Comparison of ENCODE assay signal across 26 cellular contexts in the genomic region with DNA sequence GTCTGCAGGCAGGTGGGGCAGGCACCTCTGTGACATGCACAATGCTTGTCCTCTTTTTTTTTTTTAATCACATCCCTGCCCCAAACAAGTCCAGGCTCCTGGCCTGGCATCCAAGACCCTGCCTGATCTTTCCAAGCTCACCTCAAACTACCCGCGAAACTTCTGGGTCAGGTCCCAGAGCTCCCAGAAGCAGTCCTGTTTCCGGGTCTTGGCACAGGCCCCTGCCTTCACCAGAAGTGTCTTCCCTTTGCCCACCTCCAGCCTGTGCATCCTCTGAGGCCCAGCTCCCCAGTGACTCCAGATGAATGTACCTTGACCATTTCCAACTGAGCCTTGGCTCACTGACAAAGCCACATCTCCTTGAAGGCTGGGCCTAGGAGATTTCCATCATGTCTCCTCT. TPM values are rescaled to one million over a fixed set of nuclear protein-coding genes. Genes with fewer than 3 reads are reported as not detected.
"Had no signal": no experiment of that assay in that cellular context is flagged by ENCODE, and none has a peak within 500 bp of the region (broad histone marks: within the 10 kb centered on the region; RNA-seq: fewer than 3 reads in every experiment).

No MANE protein-coding gene starts in this region.

- H3K27me3 ChIP-seq: ascending aorta, Peyer's patch had no signal

- H3K27ac ChIP-seq: ascending aorta, Peyer's patch, RWPE1 had no signal

- H3K4me3 Mint-ChIP-seq: activated CD8-positive, alpha-beta T cell treated with anti-CD3 and anti-CD28 coated beads, Interleukin-2, amount 10 ng/mL, durations not matched to agents 7 days and 5 days; activated naive CD8-positive, alpha-beta T cell treated with anti-CD3 and anti-CD28 coated beads, Interleukin-2, amount 50 U/mL, for 24 hours; brain; central memory CD8-positive, alpha-beta T cell had no signal

- ATAC-seq: activated CD8-positive, alpha-beta T cell treated with anti-CD3 and anti-CD28 coated beads, Interleukin-2, amount 10 ng/mL, durations not matched to agents 7 days and 5 days; activated naive CD4-positive, alpha-beta T cell treated with anti-CD3 and anti-CD28 coated beads, Interleukin-2, amount 50 U/mL, for 72 hours; activated naive CD8-positive, alpha-beta T cell treated with anti-CD3 and anti-CD28 coated beads, Interleukin-2, amount 50 U/mL, for 24 hours had no signal

- FAIRE-seq: TTC549 had no signal

- H3K27ac Mint-ChIP-seq: activated CD8-positive, alpha-beta T cell treated with anti-CD3 and anti-CD28 coated beads, Interleukin-2, amount 10 ng/mL, durations not matched to agents 7 days and 5 days; activated naive CD4-positive, alpha-beta T cell treated with anti-CD3 and anti-CD28 coated beads, Interleukin-2, amount 50 U/mL, for 72 hours; activated naive CD8-positive, alpha-beta T cell treated with anti-CD3 and anti-CD28 coated beads, Interleukin-2, amount 50 U/mL, for 24 hours had no signal

- DNase-seq: activated CD4-positive, alpha-beta T cell treated with anti-CD3 and anti-CD28 coated beads for 4 hours; activated CD4-positive, alpha-beta T cell treated with anti-CD3 and anti-CD28 coated beads, Interleukin-2, amount 50 U/mL, for 4 hours; activated CD8-positive, alpha-beta memory T cell treated with anti-CD3 and anti-CD28 coated beads, Interleukin-2, amount 50 U/mL, for 48 hours; activated CD8-positive, alpha-beta T cell treated with anti-CD3 and anti-CD28 coated beads, Interleukin-2, amount 10 ng/mL, durations not matched to agents 7 days and 5 days; activated effector memory CD4-positive, alpha-beta T cell treated with anti-CD3 and anti-CD28 coated beads, Interleukin-2, amount 50 U/mL, for 16 hours; activated naive CD4-positive, alpha-beta T cell treated with Interleukin-2 at 50 U/mL for 16 hours; activated naive CD8-positive, alpha-beta T cell treated with anti-CD3 and anti-CD28 coated beads, Interleukin-2, amount 50 U/mL, for 24 hours; activated T-cell treated with anti-CD3 and anti-CD28 coated beads, Interleukin-2, amount 50 U/mL, for 1 hour; amniotic stem cell; KG1; NCI-H1092; NCI-H1930; NCI-H2171; NCI-H2227 treated with DMSO at 0.1 percent for 48 hours; NCI-H446 treated with DMSO at 0.1 percent for 48 hours; NCI-H524 treated with DMSO at 0.1 percent for 48 hours; Peyer's patch; SHP77 treated with DMSO at 0.1 percent for 48 hours; T-helper 2 cell; T1000 had no signal

- H3K9me3 ChIP-seq: ascending aorta, Peyer's patch had no signal

- H3K4me3 ChIP-seq: ascending aorta, Peyer's patch had no signal

- H3K27me3 Mint-ChIP-seq: brain had no signal

- H3K4me1 ChIP-seq: ascending aorta, Peyer's patch had no signal

- H3K36me3 Mint-ChIP-seq: activated naive CD4-positive, alpha-beta T cell treated with anti-CD3 and anti-CD28 coated beads, Interleukin-2, amount 50 U/mL, for 72 hours; brain had no signal

- H3K36me3 ChIP-seq: ascending aorta, Peyer's patch had no signal

- H3K4me1 Mint-ChIP-seq: brain; central memory CD8-positive, alpha-beta T cell had no signal

- H3K9me3 Mint-ChIP-seq: activated naive CD4-positive, alpha-beta T cell treated with anti-CD3 and anti-CD28 coated beads, Interleukin-2, amount 50 U/mL, for 72 hours; activated naive CD8-positive, alpha-beta T cell treated with anti-CD3 and anti-CD28 coated beads, Interleukin-2, amount 50 U/mL, for 24 hours; brain; central memory CD8-positive, alpha-beta T cell had no signal

RNA-seq across cellular contexts. Expression of a gene that starts 23.0 kb away (rescaled TPM):
- total RNA-seq: activated CD8-positive, alpha-beta T cell treated with anti-CD3 and anti-CD28 coated beads, Interleukin-2, amount 10 ng/mL, durations not matched to agents 7 days and 5 days; activated naive CD4-positive, alpha-beta T cell treated with anti-CD3 and anti-CD28 coated beads, Interleukin-2, amount 50 U/mL, for 72 hours; ascending aorta had no signal
